12 cellular contexts compared by ENCODE assay signal in genomic region chr22:19641254-19641982, GRCh38.
DNase-seq lines count a peak whose midpoint lies in the region; ATAC-seq and TF ChIP-seq lines count a peak whose summit lies in the region.
"Had no signal": no experiment of that assay in that cellular context is flagged by ENCODE, and none has a peak within 500 bp of the region (broad histone marks: within the 10 kb centered on the region; RNA-seq: fewer than 3 reads in every experiment).

No MANE protein-coding gene starts in this region.

- H3K79me1 ChIP-seq in trophoblast cell (ENCODE audit: low read length), result no peaks in the 10 kb centered on the region

- H3K9me3 ChIP-seq in NT2/D1 (ENCODE audit: insufficient read depth, low read length) (no peaks in the 10 kb centered on the region), trophoblast cell (ENCODE audit: insufficient read depth, low read depth, low read length) (peaks cover 7% of the 10 kb centered on the region)

- no peak overlapping the region for H3K4me3 ChIP-seq in GM12875 (ENCODE audit: low read depth, low read length)
- H3K4me3 ChIP-seq in NT2/D1 (ENCODE audit: insufficient read length, low read depth), result peak overlapping the region; percentile 19
- no peak overlapping the region for H3K4me3 ChIP-seq in foreskin fibroblast (ENCODE audit: low read depth in 1 of 2, low read length in 2 of 2)
- no peak overlapping the region for H3K4me3 ChIP-seq in trophoblast cell (ENCODE audit: low read depth, low read length)

- 78% methylated on average over 1 of the region's 25 CpGs for WGBS in trophoblast cell (ENCODE audit: extremely low coverage, insufficient coverage, insufficient read length)

- peaks cover 27% of the 10 kb centered on the region for H3K4me1 Mint-ChIP-seq in CD14-positive monocyte
- no peaks in the 10 kb centered on the region for H3K4me1 Mint-ChIP-seq in activated T-cell treated with anti-CD3 and anti-CD28 coated beads, Interleukin-2, amount 50 U/mL, for 72 hours (ENCODE audit: low read depth)
- H3K4me1 Mint-ChIP-seq: activated CD4-positive, alpha-beta T cell treated with anti-CD3 and anti-CD28 coated beads, Interleukin-2, amount 10 ng/mL, durations not matched to agents 7 days and 5 days; naive B cell had no signal

- H3K27me3 ChIP-seq in NT2/D1 (ENCODE audit: insufficient read depth, insufficient read length) (peaks cover 8% of the 10 kb centered on the region), trophoblast cell (ENCODE audit: insufficient read depth, low read length) (no peaks in the 10 kb centered on the region)

- H3K4me1 ChIP-seq in NT2/D1 (ENCODE audit: insufficient read depth, insufficient read length) (peaks cover 7% of the 10 kb centered on the region), trophoblast cell (ENCODE audit: control insufficient read depth in 1 of 2, insufficient read depth in 2 of 2, low read length in 2 of 2) (no peaks in the 10 kb centered on the region)

- no peak overlapping the region for H2AK5ac ChIP-seq in trophoblast cell (ENCODE audit: low read length)

- no peak overlapping the region for H3K4ac ChIP-seq in trophoblast cell (ENCODE audit: low read depth, low read length)

- H3K36me3 Mint-ChIP-seq in CD14-positive monocyte, result peaks cover 0 to 4% of the 10 kb centered on the region in 2 donors
- H3K36me3 Mint-ChIP-seq in activated T-cell treated with anti-CD3 and anti-CD28 coated beads, Interleukin-2, amount 50 U/mL, for 72 hours (ENCODE audit: insufficient read depth in 2 of 2), result no peaks in the 10 kb centered on the region

- no peaks in the 10 kb centered on the region for H3K36me3 ChIP-seq in NT2/D1 (ENCODE audit: insufficient read depth, insufficient read length, low read length)
- no peaks in the 10 kb centered on the region for H3K36me3 ChIP-seq in trophoblast cell (ENCODE audit: control insufficient read depth in 1 of 2, insufficient read depth in 2 of 2, low read length in 2 of 2)

- no peak overlapping the region for H2BK120ac ChIP-seq in trophoblast cell (ENCODE audit: insufficient read depth, low read length, poor library complexity)

- H3K9ac ChIP-seq in NT2/D1 (ENCODE audit: insufficient read length, low read depth), result no peak overlapping the region
- H3K9ac ChIP-seq in trophoblast cell (ENCODE audit: low read length), result no peak overlapping the region

- H3K27me3 Mint-ChIP-seq in CD14-positive monocyte (ENCODE audit: low read depth in 3 of 3), result peaks cover 1 to 6% (median 4%) of the 10 kb centered on the region in 3 donors
- peaks cover 9% of the 10 kb centered on the region for H3K27me3 Mint-ChIP-seq in activated T-cell treated with anti-CD3 and anti-CD28 coated beads, Interleukin-2, amount 50 U/mL, for 72 hours (ENCODE audit: low read depth)
- H3K27me3 Mint-ChIP-seq: dendritic cell treated with granulocyte-macrophage colony-stimulating factor and Interleukin-4, amounts not matched to agents 40 ng/mL and 50 ng/mL, for 4 days had no signal

- no peak overlapping the region for H3K23ac ChIP-seq in trophoblast cell (ENCODE audit: low read length)

- H4K12ac ChIP-seq in trophoblast cell (ENCODE audit: low read depth, low read length), result no peak overlapping the region

- no peak overlapping the region for H3K27ac ChIP-seq in trophoblast cell (ENCODE audit: low read depth, low read length)

- no peak overlapping the region for H3K14ac ChIP-seq in trophoblast cell (ENCODE audit: low read length)

- no peak overlapping the region for H2BK5ac ChIP-seq in trophoblast cell (ENCODE audit: low read depth, low read length, poor library complexity)

- intact Hi-C loops in CD14-positive monocyte (cut with micrococcal nuclease), result no loop called here

- H4K8ac ChIP-seq in trophoblast cell (ENCODE audit: low read depth, low read length), result no peak overlapping the region

- H4K91ac ChIP-seq in trophoblast cell (ENCODE audit: low read depth, low read length), result no peak overlapping the region

- H2BK12ac ChIP-seq in trophoblast cell (ENCODE audit: low read length), result no peak overlapping the region

- H3K18ac ChIP-seq in trophoblast cell (ENCODE audit: low read length), result no peak overlapping the region

- H3K4me3 Mint-ChIP-seq in CD14-positive monocyte, result no peak overlapping the region
- H3K4me3 Mint-ChIP-seq in activated T-cell treated with anti-CD3 and anti-CD28 coated beads, Interleukin-2, amount 50 U/mL, for 72 hours, result no peak overlapping the region
- H3K4me3 Mint-ChIP-seq: activated CD4-positive, alpha-beta T cell treated with anti-CD3 and anti-CD28 coated beads, Interleukin-2, amount 10 ng/mL, durations not matched to agents 7 days and 5 days; dendritic cell treated with granulocyte-macrophage colony-stimulating factor and Interleukin-4, amounts not matched to agents 40 ng/mL and 50 ng/mL, for 4 days; naive B cell had no signal

- TF ChIP-seq CTCF in GM12875 (IDR thresholded peaks at IDR 0.05; ENCODE audit: borderline replicate concordance, insufficient read depth, low read depth, low read length), result 0 out of 2 replicates have a peak, but pooled peaks have one; percentile 3
- TF ChIP-seq CTCF in foreskin fibroblast (IDR thresholded peaks at IDR 0.05; ENCODE audit: low read depth, low read length), result peak; percentile 12
- TF ChIP-seq CTCF in CD14-positive monocyte (IDR thresholded peaks at IDR 0.05), result no peak
- TF ChIP-seq CTCF in omental fat pad (IDR thresholded peaks at IDR 0.05), result no peak

- H2AFZ ChIP-seq in trophoblast cell (ENCODE audit: insufficient read depth, low read length, poor library complexity), result no peak overlapping the region

- no peak for ATAC-seq in omental fat pad (ENCODE audit: low FRiP score)
- ATAC-seq in activated T-cell treated with anti-CD3 and anti-CD28 coated beads, Interleukin-2, amount 50 U/mL, for 72 hours (replicated peaks in 1 of 2), result no peak

- H3K79me2 ChIP-seq in trophoblast cell (ENCODE audit: control insufficient read depth, insufficient read depth, low read length, poor library complexity), result no peaks in the 10 kb centered on the region

- H3K27ac Mint-ChIP-seq in CD14-positive monocyte, result peak overlapping the region in 2 of 7 donors; percentile 61 to 64
- H3K27ac Mint-ChIP-seq in activated T-cell treated with anti-CD3 and anti-CD28 coated beads, Interleukin-2, amount 50 U/mL, for 72 hours, result no peak overlapping the region
- H3K27ac Mint-ChIP-seq: activated CD4-positive, alpha-beta T cell treated with anti-CD3 and anti-CD28 coated beads, Interleukin-2, amount 10 ng/mL, durations not matched to agents 7 days and 5 days; dendritic cell treated with granulocyte-macrophage colony-stimulating factor and Interleukin-4, amounts not matched to agents 40 ng/mL and 50 ng/mL, for 4 days; naive B cell had no signal

- peaks cover 0 to 5% (median 1%) of the 10 kb centered on the region in 7 donors for H3K9me3 Mint-ChIP-seq in CD14-positive monocyte
- H3K9me3 Mint-ChIP-seq in activated T-cell treated with anti-CD3 and anti-CD28 coated beads, Interleukin-2, amount 50 U/mL, for 72 hours, result no peaks in the 10 kb centered on the region
- H3K9me3 Mint-ChIP-seq: dendritic cell treated with granulocyte-macrophage colony-stimulating factor and Interleukin-4, amounts not matched to agents 40 ng/mL and 50 ng/mL, for 4 days had no signal

- DNase-seq in NT2/D1 (ENCODE audit: low read depth, low spot score), result peak; percentile 63
- peak in 1 of 2 donors; percentile 18 for DNase-seq in foreskin fibroblast
- peak in 1 of 2 donors; percentile 14 for DNase-seq in trophoblast cell
- no peak for DNase-seq in superior temporal gyrus (ENCODE audit: extremely low spot score)
- DNase-seq in CD14-positive monocyte (ENCODE audit: low spot score), result no peak
- DNase-seq in omental fat pad (ENCODE audit: low spot score), result no peak
- no peak for DNase-seq in activated T-cell treated with anti-CD3 and anti-CD28 coated beads, Interleukin-2, amount 50 U/mL, for 72 hours
- DNase-seq: activated CD4-positive, alpha-beta T cell treated with anti-CD3 and anti-CD28 coated beads, Interleukin-2, amount 10 ng/mL, durations not matched to agents 7 days and 5 days; naive B cell; NCI-H510A treated with DMSO at 0.1 percent for 48 hours had no signal

- peak overlapping the region; percentile 56 for H3K4me2 ChIP-seq in trophoblast cell (ENCODE audit: low read length)

Comparison
In these comparisons a context has a peak if more than half of its experiments do, and no peak if none do; other contexts are left out.
1. CTCF ChIP-seq: peak in GM12875 (single experiment) and foreskin fibroblast (single experiment); none in CD14-positive monocyte (single experiment) and omental fat pad (0 of 3).